ENCODE assay signal across 8 cellular contexts in the genomic region with DNA sequence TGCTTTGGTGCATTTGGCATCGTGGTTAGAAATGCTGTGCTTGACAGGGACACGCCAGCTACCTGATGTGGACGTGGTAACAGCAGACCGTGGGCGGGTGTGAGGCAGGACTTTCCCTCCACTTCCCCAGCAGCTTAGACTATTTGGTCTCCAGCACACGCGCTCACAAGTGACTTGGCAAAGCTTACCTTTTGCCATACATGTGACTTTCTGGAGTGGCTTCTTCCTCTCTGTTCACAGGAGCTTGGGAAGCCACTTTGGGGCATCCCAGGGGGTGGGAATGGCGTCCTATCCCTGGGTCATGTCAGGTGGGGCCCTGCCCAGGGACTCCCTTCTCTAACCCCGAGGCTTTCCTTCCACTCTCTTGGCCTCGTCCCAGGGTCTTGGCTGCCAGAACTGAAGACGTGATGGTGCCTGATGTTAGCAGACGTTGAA.
DNase-seq lines count a peak whose midpoint lies in the region; ATAC-seq lines count a peak whose summit lies in the region.

No MANE protein-coding gene starts in this region.

- peaks cover 11% of the 10 kb centered on the region for H3K4me1 Mint-ChIP-seq in activated T-cell treated with anti-CD3 and anti-CD28 coated beads, Interleukin-2, amount 50 U/mL, for 4 hours (ENCODE audit: low read depth)
- peaks cover 0 to 10% (median under 1%) of the 10 kb centered on the region in 4 donors for H3K4me1 Mint-ChIP-seq in naive thymus-derived CD8-positive, alpha-beta T cell

- H3K27me3 Mint-ChIP-seq in activated T-cell treated with anti-CD3 and anti-CD28 coated beads, Interleukin-2, amount 50 U/mL, for 4 hours (ENCODE audit: low read depth), result no peaks in the 10 kb centered on the region
- H3K27me3 Mint-ChIP-seq in naive thymus-derived CD8-positive, alpha-beta T cell, result no peaks in the 10 kb centered on the region

- POLR2A ChIA-PET in naive thymus-derived CD8-positive, alpha-beta T cell (lab: Charles Lee), result no interaction called here

- ATAC-seq in GM19043 (IDR thresholded peaks at IDR 0.05; ENCODE audit: low read depth, unreplicated experiment), result peak; percentile 65
- peak; percentile 62 for ATAC-seq in HG02981 (IDR thresholded peaks at IDR 0.05; ENCODE audit: unreplicated experiment)
- ATAC-seq in activated T-cell treated with anti-CD3 and anti-CD28 coated beads, Interleukin-2, amount 50 U/mL, for 4 hours, result peak; percentile 51 to 89
- no peak for ATAC-seq in GM21526 (IDR thresholded peaks at IDR 0.05; ENCODE audit: low FRiP score, unreplicated experiment)
- no peak for ATAC-seq in naive thymus-derived CD8-positive, alpha-beta T cell

- H3K9me3 Mint-ChIP-seq in activated T-cell treated with anti-CD3 and anti-CD28 coated beads, Interleukin-2, amount 50 U/mL, for 4 hours, result no peaks in the 10 kb centered on the region
- H3K9me3 Mint-ChIP-seq in naive thymus-derived CD8-positive, alpha-beta T cell, result no peaks in the 10 kb centered on the region

- DNase-seq in activated T-cell treated with anti-CD3 and anti-CD28 coated beads, Interleukin-2, amount 50 U/mL, for 4 hours, result peak; percentile 37
- DNase-seq in stimulated activated CD4-positive, alpha-beta T cell treated with anti-CD3 and anti-CD28 coated beads, Interleukin-4, amount 100 ng/mL, for 4 hours, result peak; percentile 34 to 37
- no peak for DNase-seq in naive thymus-derived CD8-positive, alpha-beta T cell
- DNase-seq in NCI-H226 (no peak), DMS79 treated with DMSO at 0.1 percent for 48 hours (lab: John Stamatoyannopoulos, UW) (no peak)

- no peak overlapping the region for H3K4me3 Mint-ChIP-seq in activated T-cell treated with anti-CD3 and anti-CD28 coated beads, Interleukin-2, amount 50 U/mL, for 4 hours
- H3K4me3 Mint-ChIP-seq in naive thymus-derived CD8-positive, alpha-beta T cell, result no peak overlapping the region

- H3K36me3 Mint-ChIP-seq in activated T-cell treated with anti-CD3 and anti-CD28 coated beads, Interleukin-2, amount 50 U/mL, for 4 hours (ENCODE audit: insufficient read depth), result no peaks in the 10 kb centered on the region
- peaks cover 0 to under 1% (median 0%) of the 10 kb centered on the region in 3 donors for H3K36me3 Mint-ChIP-seq in naive thymus-derived CD8-positive, alpha-beta T cell

- H3K27ac Mint-ChIP-seq in naive thymus-derived CD8-positive, alpha-beta T cell, result no peak overlapping the region

Comparison
In these comparisons a context has a peak if more than half of its experiments do, and no peak if none do; other contexts are left out.
1. ATAC-seq: peak in GM19043 (single experiment), HG02981 (single experiment) and activated T-cell treated with anti-CD3 and anti-CD28 coated beads, Interleukin-2, amount 50 U/mL, for 4 hours (2 of 2); none in GM21526 (single experiment) and naive thymus-derived CD8-positive, alpha-beta T cell (0 of 2).
2. DNase-seq: peak in activated T-cell treated with anti-CD3 and anti-CD28 coated beads, Interleukin-2, amount 50 U/mL, for 4 hours (single experiment) and stimulated activated CD4-positive, alpha-beta T cell treated with anti-CD3 and anti-CD28 coated beads, Interleukin-4, amount 100 ng/mL, for 4 hours (2 of 2); none in naive thymus-derived CD8-positive, alpha-beta T cell (0 of 10), NCI-H226 (single experiment) and DMS79 treated with DMSO at 0.1 percent for 48 hours (single experiment).